27 cellular contexts compared by ENCODE assay signal in the genomic region with DNA sequence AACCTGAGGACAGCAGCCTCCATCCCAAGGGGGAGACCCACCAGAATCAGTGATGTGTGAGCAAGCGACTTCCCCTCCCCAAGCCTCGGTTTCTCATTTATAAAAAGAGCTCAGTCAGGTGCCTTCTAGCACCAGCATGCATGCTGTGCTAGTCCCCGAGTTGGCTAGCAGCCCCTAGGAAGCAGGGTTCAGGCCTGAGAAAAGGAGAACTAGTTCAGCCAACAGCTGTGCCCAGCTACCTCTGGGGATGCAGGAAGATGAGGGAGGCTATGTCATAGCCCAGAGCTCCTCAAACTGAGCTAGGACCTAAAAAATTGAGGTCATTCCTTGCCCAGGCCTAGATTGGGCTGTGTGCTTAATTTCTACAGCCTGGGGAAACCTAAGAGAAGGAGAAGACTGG. TPM values are rescaled to one million over a fixed set of nuclear protein-coding genes. Genes with fewer than 3 reads are reported as not detected.
"Had no signal": no experiment of that assay in that cellular context is flagged by ENCODE, and none has a peak within 500 bp of the region (broad histone marks: within the 10 kb centered on the region; RNA-seq: fewer than 3 reads in every experiment).

No MANE protein-coding gene starts in this region.

- H3K27me3 ChIP-seq: Peyer's patch, SJCRH30 had no signal

- DNase-seq: MV-4-11, NCI-H1092, NCI-H1436, NCI-H187, NCI-H2029, NCI-H2081 treated with DMSO at 0.1 percent for 48 hours, NCI-H2171, NCI-H226, NCI-H446, NCI-H510A, NCI-H524 treated with DMSO at 0.1 percent for 48 hours, NCI-H69, NCI-H774, OCI-M1, PC-9, Peyer's patch, SHP77 treated with DMSO at 0.1 percent for 48 hours, SJCRH30 had no signal

- H3K4me1 ChIP-seq: Peyer's patch, SJCRH30 had no signal

- H3K9ac ChIP-seq: KMS-11 had no signal

- H3K4me3 ChIP-seq: K562, PC-9, Peyer's patch, SJCRH30 had no signal

- H3K27ac ChIP-seq: HL-60, KMS-11, PC-9, Peyer's patch, SJCRH30 had no signal

- ATAC-seq: K562, Right ventricle myocardium inferior, SK-N-SH treated with all-trans-retinoic acid at 6 μM for 48 hours had no signal

- H2AFZ ChIP-seq: PC-9 had no signal

- H3K36me3 ChIP-seq: Peyer's patch had no signal

- H3K4me2 ChIP-seq: KMS-11, PC-9 had no signal

- H3K9me3 ChIP-seq: Peyer's patch, SJCRH30 had no signal

RNA-seq across cellular contexts. Expression of a gene that starts 13.7 kb away (rescaled TPM):
- total RNA-seq: K562, LHCN-M2, MCF 10A, PC-9, Peyer's patch, Right ventricle myocardium inferior, RPMI7951 had no signal
- polyA plus RNA-seq: IgD-negative memory B cell, K562 had no signal
